ENCODE assay signal across 9 cellular contexts in the genomic region with DNA sequence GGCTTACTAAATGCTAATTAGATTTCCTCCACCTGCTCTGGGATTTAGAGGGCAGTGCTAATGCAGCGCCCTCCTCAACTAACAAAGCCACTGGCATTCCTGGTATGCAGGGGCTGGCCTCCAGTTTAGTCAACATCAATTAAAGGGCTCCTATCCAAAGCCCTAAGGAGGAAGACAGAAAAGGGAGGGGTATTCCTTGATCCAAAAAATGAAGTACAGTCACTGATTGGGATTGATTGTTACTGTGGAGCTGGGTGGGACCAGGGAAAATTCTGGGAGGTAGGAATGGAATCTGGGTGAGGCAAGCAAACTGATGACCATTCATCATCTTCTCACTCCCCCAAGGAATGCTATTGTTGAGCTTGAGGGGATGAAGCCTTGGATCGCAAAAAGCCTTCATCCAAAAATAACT. TPM values are rescaled to one million over a fixed set of nuclear protein-coding genes. Genes with fewer than 3 reads are reported as not detected.
A peak's percentile ranks its signal among the peaks of the same experiment; 100 is the strongest.
DNase-seq lines count a peak whose midpoint lies in the region; ATAC-seq and TF ChIP-seq lines count a peak whose summit lies in the region.
"Had no signal": no experiment of that assay in that cellular context is flagged by ENCODE, and none has a peak within 500 bp of the region (broad histone marks: within the 10 kb centered on the region; RNA-seq: fewer than 3 reads in every experiment).

No MANE protein-coding gene starts in this region.

- WGBS in right cardiac atrium, result 48% methylated on average over 2 of the region's 2 CpGs

- H3K27ac Mint-ChIP-seq in HFFc6, result no peak overlapping the region
- H3K27ac Mint-ChIP-seq in activated naive CD4-positive, alpha-beta T cell treated with anti-CD3 and anti-CD28 coated beads for 36 hours, result no peak overlapping the region
- H3K27ac Mint-ChIP-seq: activated CD4-positive, alpha-beta memory T cell treated with anti-CD3 and anti-CD28 coated beads, Interleukin-2, amount 10 ng/mL, durations not matched to agents 7 days and 5 days had no signal

- H3K27ac ChIP-seq in SJSA1 (no peak overlapping the region), right cardiac atrium (ENCODE audit: low read length) (no peak overlapping the region), thoracic aorta (no peak overlapping the region)

- no peak for TF ChIP-seq CTCF in HFFc6 (IDR thresholded peaks at IDR 0.05)
- TF ChIP-seq CTCF in thoracic aorta (IDR thresholded peaks at IDR 0.05), result no peak

- H3K9me3 Mint-ChIP-seq in HFFc6, result no peaks in the 10 kb centered on the region
- H3K9me3 Mint-ChIP-seq in activated naive CD4-positive, alpha-beta T cell treated with anti-CD3 and anti-CD28 coated beads for 36 hours, result no peaks in the 10 kb centered on the region
- H3K9me3 Mint-ChIP-seq: activated CD4-positive, alpha-beta memory T cell treated with anti-CD3 and anti-CD28 coated beads, Interleukin-2, amount 10 ng/mL, durations not matched to agents 7 days and 5 days had no signal

- ATAC-seq in right cardiac atrium (peak; percentile 68 to 93), thoracic aorta (ENCODE audit: insufficient number of reproducible peaks, low FRiP score, low read depth) (no peak), GM21619 (IDR thresholded peaks at IDR 0.05; ENCODE audit: unreplicated experiment) (no peak), GM19351 (IDR thresholded peaks at IDR 0.05; ENCODE audit: unreplicated experiment) (no peak)

- CTCF ChIA-PET in activated naive CD4-positive, alpha-beta T cell treated with anti-CD3 and anti-CD28 coated beads for 36 hours (lab: Charles Lee), result interaction anchor here (0.7 kb wide), 1 partner anchor 137 kb away, joined by 3 read pairs; no protein-coding TSS in a partner anchor

- DNase-seq in HFFc6, result peak; percentile 33
- peak; percentile 37 to 38 for DNase-seq in SJSA1 (ENCODE audit: low read depth in 1 of 2, low spot score in 2 of 2)
- DNase-seq in right cardiac atrium, result no peak
- DNase-seq in thoracic aorta (ENCODE audit: low spot score), result no peak
- DNase-seq in activated naive CD4-positive, alpha-beta T cell treated with anti-CD3 and anti-CD28 coated beads for 36 hours, result no peak
- DNase-seq: activated CD4-positive, alpha-beta memory T cell treated with anti-CD3 and anti-CD28 coated beads, Interleukin-2, amount 10 ng/mL, durations not matched to agents 7 days and 5 days; NCI-H2029 had no signal

- H3K4me3 ChIP-seq in SJSA1 (no peak overlapping the region), right cardiac atrium (ENCODE audit: low read length) (no peak overlapping the region), thoracic aorta (peak overlapping the region; percentile 1)

- H3K4me1 ChIP-seq in SJSA1 (replicated peaks), result peaks cover 12% of the 10 kb centered on the region
- peaks cover 12% of the 10 kb centered on the region for H3K4me1 ChIP-seq in right cardiac atrium (ENCODE audit: control insufficient read depth, insufficient read depth, low read length)
- H3K4me1 ChIP-seq in thoracic aorta (ENCODE audit: control insufficient read depth in 1 of 2, low read depth in 2 of 2), result peaks cover 22 to 38% of the 10 kb centered on the region in 2 donors

- no peaks in the 10 kb centered on the region for H3K36me3 Mint-ChIP-seq in HFFc6 (ENCODE audit: low read depth)
- no peaks in the 10 kb centered on the region for H3K36me3 Mint-ChIP-seq in activated naive CD4-positive, alpha-beta T cell treated with anti-CD3 and anti-CD28 coated beads for 36 hours (ENCODE audit: low read depth)

- peak overlapping the region; percentile 40; the same call in 1 of the 2 replicates for H3K4me3 Mint-ChIP-seq in HFFc6
- no peak overlapping the region for H3K4me3 Mint-ChIP-seq in activated naive CD4-positive, alpha-beta T cell treated with anti-CD3 and anti-CD28 coated beads for 36 hours
- H3K4me3 Mint-ChIP-seq: activated CD4-positive, alpha-beta memory T cell treated with anti-CD3 and anti-CD28 coated beads, Interleukin-2, amount 10 ng/mL, durations not matched to agents 7 days and 5 days had no signal

- H3K36me3 ChIP-seq in SJSA1, result no peaks in the 10 kb centered on the region
- H3K36me3 ChIP-seq in thoracic aorta, result no peaks in the 10 kb centered on the region

- H3K27me3 Mint-ChIP-seq in HFFc6 (ENCODE audit: insufficient read depth), result no peaks in the 10 kb centered on the region
- no peaks in the 10 kb centered on the region for H3K27me3 Mint-ChIP-seq in activated naive CD4-positive, alpha-beta T cell treated with anti-CD3 and anti-CD28 coated beads for 36 hours (ENCODE audit: low read depth)
- H3K27me3 Mint-ChIP-seq: activated CD4-positive, alpha-beta memory T cell treated with anti-CD3 and anti-CD28 coated beads, Interleukin-2, amount 10 ng/mL, durations not matched to agents 7 days and 5 days had no signal

- H3K4me1 Mint-ChIP-seq in HFFc6 (ENCODE audit: low read depth), result peaks cover 34% of the 10 kb centered on the region
- H3K4me1 Mint-ChIP-seq in activated naive CD4-positive, alpha-beta T cell treated with anti-CD3 and anti-CD28 coated beads for 36 hours (ENCODE audit: low read depth), result no peaks in the 10 kb centered on the region

- H3K9me3 ChIP-seq in SJSA1 (replicated peaks) (no peaks in the 10 kb centered on the region), right cardiac atrium (ENCODE audit: control insufficient read depth, low read length) (no peaks in the 10 kb centered on the region), thoracic aorta (no peaks in the 10 kb centered on the region)

- intact Hi-C loops in right cardiac atrium (cut with DNase I), result no loop called here
- intact Hi-C loops in activated naive CD4-positive, alpha-beta T cell treated with anti-CD3 and anti-CD28 coated beads for 36 hours (cut with micrococcal nuclease), result no loop called here

- H3K27me3 ChIP-seq in SJSA1 (replicated peaks) (no peaks in the 10 kb centered on the region), right cardiac atrium (ENCODE audit: control insufficient read depth, insufficient read depth) (no peaks in the 10 kb centered on the region), thoracic aorta (replicated peaks; ENCODE audit: insufficient read depth) (no peaks in the 10 kb centered on the region)

RNA-seq across cellular contexts. Expression of gene GAB2, which starts 52.2 kb away (rescaled TPM):
- total RNA-seq in HFFc6 (2021; fragmentation: NEBNext Ultra II Directional; extraction: Animal tissue kit (Norgen Biotek cat#: 25700)), result 10 to 100 TPM in 3 of 6 experiments, 1 to 10 TPM in 3; 8.4 to 12.1 (median 9.9) TPM
- total RNA-seq in SJSA1 (2014; rRNA removed; shearing (Covaris generic)), result 3.1 and 3.2 TPM in 2 replicates
- total RNA-seq in right cardiac atrium (10 to 100 TPM; 16.9 to 37.3 (median 24.3) TPM), thoracic aorta (10 to 100 TPM; 65.4 to 91.5 TPM)
- 7.5 TPM for polyA plus RNA-seq in right cardiac atrium
- total RNA-seq in activated naive CD4-positive, alpha-beta T cell treated with anti-CD3 and anti-CD28 coated beads for 36 hours, result 1 to 10 TPM; 1.6 to 2.7 TPM

Comparison
In these comparisons a context has a peak if more than half of its experiments do, and no peak if none do; other contexts are left out.
1. DNase-seq: peak in HFFc6 (single experiment) and SJSA1 (2 of 2); none in right cardiac atrium (0 of 3), thoracic aorta (single experiment) and activated naive CD4-positive, alpha-beta T cell treated with anti-CD3 and anti-CD28 coated beads for 36 hours (single experiment).
2. ATAC-seq: peak in right cardiac atrium (2 of 2); none in thoracic aorta (single experiment), GM21619 (single experiment) and GM19351 (single experiment).